Comparison of ENCODE assay signal across 8 cellular contexts in the genomic region with DNA sequence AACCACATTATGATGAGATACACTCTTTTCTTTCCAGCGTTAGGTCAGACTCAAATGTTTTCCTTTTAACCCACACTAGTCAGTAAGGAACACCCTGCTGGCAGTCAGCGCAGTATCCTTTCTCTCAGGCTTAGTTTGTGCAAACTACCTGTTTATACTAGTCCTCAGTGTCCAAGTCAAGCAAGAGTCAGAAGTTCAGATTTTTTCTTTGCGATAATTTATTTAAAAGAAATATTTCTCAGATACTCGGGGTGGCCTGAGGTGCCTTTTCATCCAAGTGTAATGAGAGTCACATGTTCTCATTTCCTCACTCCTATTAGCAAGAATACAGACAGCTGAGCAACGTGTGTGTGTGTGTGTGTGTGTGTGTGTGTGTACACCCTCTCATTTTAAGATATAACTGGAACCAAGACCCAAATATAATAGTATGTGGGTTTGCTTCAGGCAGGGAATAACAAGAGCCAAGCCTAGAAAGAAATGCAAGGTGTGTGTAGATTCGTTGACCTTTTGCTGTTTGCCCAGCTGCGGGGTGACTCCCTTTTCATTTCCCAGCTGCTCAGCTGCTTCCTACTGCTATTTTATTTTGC.
A peak's percentile ranks its signal among the peaks of the same experiment; 100 is the strongest.
DNase-seq lines count a peak whose midpoint lies in the region; ATAC-seq and TF ChIP-seq lines count a peak whose summit lies in the region.

No MANE protein-coding gene starts in this region.

- H3K4me1 ChIP-seq in foreskin keratinocyte: no peaks in the 10 kb centered on the region

- no peak overlapping the region for H3K27ac ChIP-seq in foreskin keratinocyte

- H3K27me3 ChIP-seq in foreskin keratinocyte: no peaks in the 10 kb centered on the region

- TF ChIP-seq CTCF in foreskin keratinocyte (conservative IDR thresholded peaks at IDR 0.05) (no peak), GM10266 (IDR thresholded peaks at IDR 0.05; ENCODE audit: control insufficient read depth, insufficient read depth, low read depth, missing control alignments) (no peak)

- peak; percentile 43 for ATAC-seq in foreskin keratinocyte
- no peak for ATAC-seq in GM21526 (IDR thresholded peaks at IDR 0.05; ENCODE audit: low FRiP score, unreplicated experiment)

- peak; percentile 22 for DNase-seq in HCEC 1CT
- DNase-seq in RPMI7951 (ENCODE audit: low read depth): peak; percentile 25
- peak in 1 of 2 donors; percentile 34 for DNase-seq in foreskin keratinocyte
- peak; percentile 53 for DNase-seq in retina
- no peak for DNase-seq in NCI-H446 (lab: John Stamatoyannopoulos, UW)
- DNase-seq in COLO829 (ENCODE audit: low spot score): no peak
- DNase-seq in GM10266 (ENCODE audit: extremely low spot score): no peak

Comparison
In these comparisons a context has a peak if more than half of its experiments do, and no peak if none do; other contexts are left out.
1. DNase-seq: peak in HCEC 1CT (single experiment), RPMI7951 (single experiment) and retina (single experiment); none in NCI-H446 (0 of 2), COLO829 (single experiment) and GM10266 (single experiment).